26 cellular contexts compared by ENCODE assay signal in the genomic region with DNA sequence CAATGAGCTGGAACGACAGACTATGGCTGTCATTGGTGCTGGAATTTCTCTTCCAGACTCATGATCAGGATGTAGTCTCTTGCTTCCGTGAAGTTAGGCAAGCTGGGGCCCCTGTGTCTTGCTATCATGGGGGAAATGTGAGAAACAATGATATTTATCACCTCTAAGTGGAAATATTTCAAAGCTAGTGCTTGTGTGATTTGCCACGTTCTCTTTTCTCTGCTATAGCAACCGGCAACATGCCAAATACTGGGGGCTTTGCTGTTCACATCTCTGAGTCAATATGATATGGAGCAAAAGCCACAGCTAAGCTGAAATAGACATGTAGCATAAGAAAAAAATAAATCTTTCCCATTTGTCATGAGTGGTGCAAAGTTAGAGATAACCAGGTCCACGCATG.
"Had no signal": no experiment of that assay in that cellular context is flagged by ENCODE, and none has a peak within 500 bp of the region (broad histone marks: within the 10 kb centered on the region; RNA-seq: fewer than 3 reads in every experiment).

No MANE protein-coding gene starts in this region.

- H3K4me3 Mint-ChIP-seq: activated CD4-positive, alpha-beta memory T cell treated with anti-CD3 and anti-CD28 coated beads for 36 hours; activated CD4-positive, alpha-beta T cell treated with anti-CD3 and anti-CD28 coated beads, Interleukin-2, amount 10 ng/mL, durations not matched to agents 24 days and 14 days; activated naive CD4-positive, alpha-beta T cell treated with anti-CD3 and anti-CD28 coated beads for 36 hours; activated naive CD8-positive, alpha-beta T cell treated with anti-CD3 and anti-CD28 coated beads for 36 hours; activated T-helper 1 cell treated with anti-CD3 and anti-CD28 coated beads, Interleukin-12 subunit alpha, Interleukin-12 subunit beta, Interleukin-2, Interleukin-4 antibody, amounts not matched to agents 30 ng/mL and 10 ng/mL and 1 ng/mL, durations not matched to agents 14 hours and 24 hours and 36 hours; brain; nephron progenitor cell; T-helper 17 cell had no signal

- H3K4me1 ChIP-seq: adrenal gland, ascending aorta, left ventricle myocardium inferior, prostate gland, spleen, tibial nerve had no signal

- H3K27ac ChIP-seq: adrenal gland, ascending aorta, coronary artery, left ventricle myocardium inferior, ovary, prostate gland, sigmoid colon, spleen, tibial nerve had no signal

- DNase-seq: activated CD4-positive, alpha-beta memory T cell treated with anti-CD3 and anti-CD28 coated beads for 36 hours; activated CD4-positive, alpha-beta T cell treated with anti-CD3 and anti-CD28 coated beads, Interleukin-2, amount 10 ng/mL, durations not matched to agents 24 days and 14 days; activated CD4-positive, CD25-positive, alpha-beta regulatory T cell treated with anti-CD3 and anti-CD28 coated beads, Interleukin-2, amount 50 U/mL, for 72 hours; activated CD8-positive, alpha-beta memory T cell treated with anti-CD3 and anti-CD28 coated beads, Interleukin-2, amount 50 U/mL, for 4 hours; activated effector memory CD4-positive, alpha-beta T cell treated with anti-CD3 and anti-CD28 coated beads, Interleukin-2, amount 50 U/mL, for 16 hours; activated naive CD4-positive, alpha-beta T cell treated with anti-CD3 and anti-CD28 coated beads for 36 hours; activated naive CD8-positive, alpha-beta T cell treated with anti-CD3 and anti-CD28 coated beads for 36 hours; activated T-cell treated with anti-CD3 and anti-CD28 coated beads, Interleukin-2, amount 50 U/mL, for 1 hour; adrenal gland; foreskin melanocyte; islet precursor cell; left ventricle myocardium inferior; nephron progenitor cell; ovary; sigmoid colon; spleen; stimulated activated naive CD4-positive, alpha-beta T cell treated with Interleukin-2 at 50 U/mL for 16 hours; T-helper 17 cell; T1000 had no signal

- H3K4me3 ChIP-seq: adrenal gland, ascending aorta, coronary artery, left ventricle myocardium inferior, lung, ovary, prostate gland, sigmoid colon, spleen, tibial nerve had no signal

- H3K9me3 ChIP-seq: adrenal gland, ascending aorta, ovary, prostate gland, sigmoid colon had no signal

- H3K27ac Mint-ChIP-seq: activated CD4-positive, alpha-beta memory T cell treated with anti-CD3 and anti-CD28 coated beads for 36 hours; activated CD4-positive, alpha-beta T cell treated with anti-CD3 and anti-CD28 coated beads, Interleukin-2, amount 10 ng/mL, durations not matched to agents 24 days and 14 days; activated naive CD4-positive, alpha-beta T cell treated with anti-CD3 and anti-CD28 coated beads for 36 hours; activated naive CD8-positive, alpha-beta T cell treated with anti-CD3 and anti-CD28 coated beads for 36 hours; activated T-helper 1 cell treated with anti-CD3 and anti-CD28 coated beads, Interleukin-12 subunit alpha, Interleukin-12 subunit beta, Interleukin-2, Interleukin-4 antibody, amounts not matched to agents 30 ng/mL and 10 ng/mL and 1 ng/mL, durations not matched to agents 14 hours and 24 hours and 36 hours; T-helper 17 cell had no signal

- H3K36me3 Mint-ChIP-seq: activated CD4-positive, alpha-beta memory T cell treated with anti-CD3 and anti-CD28 coated beads for 36 hours; activated naive CD8-positive, alpha-beta T cell treated with anti-CD3 and anti-CD28 coated beads for 36 hours; brain had no signal

- H3K27me3 ChIP-seq: adrenal gland, ascending aorta, ovary, sigmoid colon, spleen, tibial nerve had no signal

- H3K9me3 Mint-ChIP-seq: activated CD4-positive, alpha-beta T cell treated with anti-CD3 and anti-CD28 coated beads, Interleukin-2, amount 10 ng/mL, durations not matched to agents 24 days and 14 days had no signal

- H3K4me1 Mint-ChIP-seq: activated CD4-positive, alpha-beta T cell treated with anti-CD3 and anti-CD28 coated beads, Interleukin-2, amount 10 ng/mL, durations not matched to agents 24 days and 14 days; activated naive CD8-positive, alpha-beta T cell treated with anti-CD3 and anti-CD28 coated beads for 36 hours; brain; T-helper 17 cell had no signal

- H3K27me3 Mint-ChIP-seq: activated CD4-positive, alpha-beta T cell treated with anti-CD3 and anti-CD28 coated beads, Interleukin-2, amount 10 ng/mL, durations not matched to agents 24 days and 14 days; activated naive CD8-positive, alpha-beta T cell treated with anti-CD3 and anti-CD28 coated beads for 36 hours; T-helper 17 cell had no signal

- H3K36me3 ChIP-seq: adrenal gland, ascending aorta, left ventricle myocardium inferior, ovary, prostate gland, sigmoid colon, spleen, tibial nerve had no signal
